ENCODE assay signal across 24 cellular contexts in genomic region chr3:185397676-185398075, GRCh38. TPM values are rescaled to one million over a fixed set of nuclear protein-coding genes. Genes with fewer than 3 reads are reported as not detected.
DNase-seq lines count a peak whose midpoint lies in the region; ATAC-seq and TF ChIP-seq lines count a peak whose summit lies in the region.
"Had no signal": no experiment of that assay in that cellular context is flagged by ENCODE, and none has a peak within 500 bp of the region (broad histone marks: within the 10 kb centered on the region; RNA-seq: fewer than 3 reads in every experiment).

No MANE protein-coding gene starts in this region.

- in situ Hi-C loops in G401 (cut with HindIII; ENCODE audit: low sequenced_read_pairs) = no loop called here

- H3K9me3 ChIP-seq in endodermal cell (ENCODE audit: control insufficient read depth, low read length) = no peaks in the 10 kb centered on the region
- H3K9me3 ChIP-seq: gastroesophageal sphincter, MG63, prostate gland had no signal

- TF ChIP-seq CTCF in endodermal cell (conservative IDR thresholded peaks at IDR 0.05) (no peak), neural crest cell (conservative IDR thresholded peaks at IDR 0.05) (no peak)

- no peaks in the 10 kb centered on the region for H3K27me3 ChIP-seq in endodermal cell (ENCODE audit: control insufficient read depth, insufficient read depth, low read length, poor library complexity, severe bottlenecking)
- H3K27me3 ChIP-seq: gastroesophageal sphincter, MG63 had no signal

- no peaks in the 10 kb centered on the region for H3K4me1 ChIP-seq in endodermal cell (ENCODE audit: control insufficient read depth, insufficient read depth, low read length)
- H3K4me1 ChIP-seq: prostate gland had no signal

- ATAC-seq in GM21423 (IDR thresholded peaks at IDR 0.05; ENCODE audit: unreplicated experiment) (no peak), GM18520 (IDR thresholded peaks at IDR 0.05; ENCODE audit: unreplicated experiment) (no peak), HG02588 (IDR thresholded peaks at IDR 0.05; ENCODE audit: unreplicated experiment) (no peak), GM21529 (IDR thresholded peaks at IDR 0.05; ENCODE audit: unreplicated experiment) (no peak)
- ATAC-seq: activated CD8-positive, alpha-beta memory T cell treated with anti-CD3 and anti-CD28 coated beads, Interleukin-2, amount 10 ng/mL, durations not matched to agents 7 days and 5 days; gastroesophageal sphincter had no signal

- H3K36me3 Mint-ChIP-seq in endodermal cell (ENCODE audit: low read depth) (no peaks in the 10 kb centered on the region), neural crest cell (ENCODE audit: low read depth) (no peaks in the 10 kb centered on the region)
- H3K36me3 Mint-ChIP-seq: activated CD8-positive, alpha-beta memory T cell treated with anti-CD3 and anti-CD28 coated beads, Interleukin-2, amount 10 ng/mL, durations not matched to agents 7 days and 5 days; naive B cell had no signal

- no peak overlapping the region for H3K4me3 ChIP-seq in endodermal cell (ENCODE audit: low read length)
- H3K4me3 ChIP-seq: gastroesophageal sphincter, lung, MG63, PC-9, prostate gland, smooth muscle cell had no signal

- H3K27ac ChIP-seq in endodermal cell (ENCODE audit: low read depth, low read length) = peak overlapping the region; percentile 47
- H3K27ac ChIP-seq: gastroesophageal sphincter, HL-60, PC-9, prostate gland had no signal

- H3K27ac Mint-ChIP-seq in endodermal cell (no peak overlapping the region), neural crest cell (ENCODE audit: unreplicated experiment) (peak overlapping the region; percentile 12)
- H3K27ac Mint-ChIP-seq: activated CD8-positive, alpha-beta memory T cell treated with anti-CD3 and anti-CD28 coated beads, Interleukin-2, amount 10 ng/mL, durations not matched to agents 7 days and 5 days had no signal

- H3K9ac ChIP-seq in endodermal cell (ENCODE audit: extremely low read depth, low read length, poor library complexity, severe bottlenecking) = no peak overlapping the region

- H3K4me1 Mint-ChIP-seq in endodermal cell (no peaks in the 10 kb centered on the region), neural crest cell (peaks cover 7% of the 10 kb centered on the region)
- H3K4me1 Mint-ChIP-seq: activated CD8-positive, alpha-beta memory T cell treated with anti-CD3 and anti-CD28 coated beads, Interleukin-2, amount 10 ng/mL, durations not matched to agents 7 days and 5 days; naive B cell had no signal

- H3K4me3 Mint-ChIP-seq in endodermal cell (no peak overlapping the region), neural crest cell (no peak overlapping the region)
- H3K4me3 Mint-ChIP-seq: activated CD8-positive, alpha-beta memory T cell treated with anti-CD3 and anti-CD28 coated beads, Interleukin-2, amount 10 ng/mL, durations not matched to agents 7 days and 5 days; naive B cell had no signal

- no peaks in the 10 kb centered on the region for H3K36me3 ChIP-seq in endodermal cell (ENCODE audit: control insufficient read depth, insufficient read depth, low read length)
- H3K36me3 ChIP-seq: gastroesophageal sphincter, MG63, prostate gland had no signal

- H3K9me3 Mint-ChIP-seq in endodermal cell (no peaks in the 10 kb centered on the region), neural crest cell (no peaks in the 10 kb centered on the region)
- H3K9me3 Mint-ChIP-seq: naive B cell had no signal

- WGBS in endodermal cell (ENCODE audit: insufficient coverage in 1 of 2, insufficient read length in 1 of 2), 2 experiments = 89 to 93% methylated on average over 6 of the region's 6 CpGs

- DNase-seq in G401 (ENCODE audit: low spot score) (peak; percentile 69), NCI-H82 (lab: John Stamatoyannopoulos, UW) (peak; percentile 88), endodermal cell (no peak), neural crest cell (ENCODE audit: low read depth, low spot score) (no peak)
- DNase-seq: activated CD4-positive, CD25-positive, alpha-beta regulatory T cell treated with anti-CD3 and anti-CD28 coated beads, Interleukin-2, amount 50 U/mL, for 72 hours; activated CD8-positive, alpha-beta memory T cell treated with anti-CD3 and anti-CD28 coated beads, Interleukin-2, amount 10 ng/mL, durations not matched to agents 7 days and 5 days; COR-L47; dermis blood vessel endothelial cell; IMR-90; MG63; naive B cell; NCI-H510A treated with DMSO at 0.1 percent for 48 hours; PC-9; stimulated activated CD4-positive, alpha-beta T cell treated with anti-CD3 and anti-CD28 coated beads, Interleukin-4, amount 100 ng/mL, for 24 hours; T1000 had no signal

- H3K27me3 Mint-ChIP-seq in endodermal cell (ENCODE audit: insufficient read depth) = peaks cover 3% of the 10 kb centered on the region
- peaks cover 5% of the 10 kb centered on the region for H3K27me3 Mint-ChIP-seq in neural crest cell (ENCODE audit: low read depth)
- H3K27me3 Mint-ChIP-seq: naive B cell had no signal

RNA-seq across cellular contexts. Expression of gene MAP3K13, which starts 34.7 kb away (rescaled TPM):
- 2.0 and 4.4 TPM in 2 replicates for total RNA-seq in G401 (2014; rRNA removed; shearing (Covaris generic))
- total RNA-seq in endodermal cell (10 to 100 TPM; 20.4 to 21.1 TPM), neural crest cell (18.8 and 20.7 TPM in 2 replicates)
- 27.5 TPM for polyA plus RNA-seq in endodermal cell (2013, experiment 1 of 2)
- 27.9 TPM for polyA plus RNA-seq in endodermal cell (2013, experiment 2 of 2)

Comparison
In these comparisons a context has a peak if more than half of its experiments do, and no peak if none do; other contexts are left out.
1. DNase-seq: peak in G401 (single experiment) and NCI-H82 (single experiment); none in endodermal cell (single experiment) and neural crest cell (single experiment).